8 cellular contexts compared by ENCODE assay signal in the genomic region with DNA sequence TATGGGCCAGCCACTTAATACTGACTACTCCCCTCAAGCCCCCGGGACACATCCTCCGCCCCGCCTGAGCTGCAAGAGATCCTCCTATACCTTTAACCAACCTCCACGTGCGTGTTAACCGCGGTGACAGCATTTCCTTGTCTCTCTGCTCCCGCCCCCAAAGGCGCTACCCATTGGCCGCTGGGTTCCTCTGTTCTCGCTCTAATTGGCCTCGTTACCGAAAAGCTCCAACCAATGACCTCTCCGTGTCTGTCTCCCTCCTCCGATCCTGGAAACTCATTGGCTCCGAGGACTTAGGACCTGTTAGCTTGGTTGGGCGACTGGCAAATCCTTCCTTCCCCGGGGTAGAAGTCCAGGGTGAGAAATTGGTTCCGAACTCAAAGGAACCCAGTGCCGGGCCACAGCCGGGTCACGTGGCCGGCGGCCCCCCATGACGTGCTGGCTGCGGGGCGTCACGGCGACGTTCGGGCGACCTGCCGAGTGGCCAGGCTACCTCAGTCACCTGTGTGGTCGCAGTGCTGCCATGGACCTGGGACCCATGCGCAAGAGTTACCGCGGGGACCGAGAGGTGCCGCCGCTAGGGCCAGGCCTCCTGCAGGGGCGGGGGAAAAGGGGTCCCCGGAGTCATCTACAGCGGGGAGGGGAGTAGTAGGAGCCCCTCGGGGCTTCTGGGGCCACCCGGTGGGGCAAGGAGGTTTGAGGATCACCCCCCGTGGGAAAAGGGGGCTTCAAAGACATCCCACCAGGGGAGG. TPM values are rescaled to one million over a fixed set of nuclear protein-coding genes. Genes with fewer than 3 reads are reported as not detected.
DNase-seq lines count a peak whose midpoint lies in the region; FAIRE-seq and TF ChIP-seq lines count a peak whose summit lies in the region.

A gene (plus strand): TSS at position 326 of the 752 bp plus-strand sequence. CDS start 105 bp downstream, at position 431.

- peaks cover 4% of the 10 kb centered on the region for H3K9me3 Mint-ChIP-seq in neural crest cell

- H3K4me2 ChIP-seq in MM.1S (ENCODE audit: low read depth, low read length), result peak within 1 kb of the TSS; percentile 98

- H3K4me1 ChIP-seq in HAP-1 (peaks cover 21% of the 10 kb centered on the region), MM.1S (ENCODE audit: low read length) (peaks cover 10% of the 10 kb centered on the region), stomach smooth muscle (ENCODE audit: control insufficient read depth, insufficient read depth, low read length) (peaks cover 29% of the 10 kb centered on the region)

- H3K36me3 ChIP-seq in HAP-1 (replicated peaks) (peaks cover 24% of the 10 kb centered on the region), MM.1S (replicated peaks; ENCODE audit: insufficient read depth, low read length) (no peaks in the 10 kb centered on the region), stomach smooth muscle (ENCODE audit: control insufficient read depth in 2 of 2, insufficient read depth in 2 of 2, low read length in 2 of 2) (peaks cover 10 to 18% of the 10 kb centered on the region in 2 donors)

- H3K9me3 ChIP-seq in HAP-1 (no peaks in the 10 kb centered on the region), MM.1S (replicated peaks; ENCODE audit: insufficient read depth, low read length) (no peaks in the 10 kb centered on the region), stomach smooth muscle (ENCODE audit: control insufficient read depth in 2 of 2, low read length in 2 of 2) (no peaks in the 10 kb centered on the region)

- peaks cover 15% of the 10 kb centered on the region for H3K4me1 Mint-ChIP-seq in neural crest cell

- H3K4me3 Mint-ChIP-seq in neural crest cell, result peak within 1 kb of the TSS; percentile 73

- no peaks in the 10 kb centered on the region for H3K36me3 Mint-ChIP-seq in neural crest cell (ENCODE audit: low read depth)

- H3F3A ChIP-seq in MM.1S (ENCODE audit: insufficient read depth, low read length), result 0 out of 2 replicates have a peak, but pooled peaks cover 3% of the 10 kb centered on the region

- DNase-seq in HAP-1 (ENCODE audit: low spot score in 2 of 2) (peak; percentile 95 to 99), MM.1S (peak; percentile 98), SIG-M5 (lab: John Stamatoyannopoulos, UW) (peak; percentile 96), activated gamma-delta T cell treated with Interleukin-2 at 50 U/mL for 16 hours (peak; percentile 90), foreskin fibroblast (peak; percentile 97 to 99), neural crest cell (ENCODE audit: low read depth, low spot score) (peak; percentile 56)

- H3K9ac ChIP-seq in MM.1S (ENCODE audit: low read length) (peak within 1 kb of the TSS; percentile 81), stomach smooth muscle (ENCODE audit: low read length in 2 of 2) (peak within 1 kb of the TSS; percentile 71 to 89)

- TF ChIP-seq CTCF in MM.1S (IDR thresholded peaks at IDR 0.05; ENCODE audit: low read length) (no peak), foreskin fibroblast (IDR thresholded peaks at IDR 0.05; ENCODE audit: low read depth, low read length) (no peak), neural crest cell (conservative IDR thresholded peaks at IDR 0.05) (no peak)

- H2AFZ ChIP-seq in MM.1S (ENCODE audit: low read length), result peak within 1 kb of the TSS; percentile 91

- in situ Hi-C loops in HAP-1 (cut with MboI; ENCODE audit: low sequenced_read_pairs), result no loop called here

- peak; percentile 99 for FAIRE-seq in G401.6 (lab: Jason Lieb, UNC)

- peaks cover 11% of the 10 kb centered on the region for H3K27me3 Mint-ChIP-seq in neural crest cell (ENCODE audit: low read depth)

- no peaks in the 10 kb centered on the region for H3K27me3 ChIP-seq in HAP-1 (ENCODE audit: low read depth)
- H3K27me3 ChIP-seq in MM.1S (replicated peaks; ENCODE audit: insufficient read depth, low read length), result no peaks in the 10 kb centered on the region
- no peaks in the 10 kb centered on the region for H3K27me3 ChIP-seq in stomach smooth muscle (ENCODE audit: control insufficient read depth in 1 of 2, insufficient read depth in 2 of 2, low read length in 2 of 2)

- peaks cover 21% of the 10 kb centered on the region for H3K79me2 ChIP-seq in MM.1S (ENCODE audit: low read length)

- H3K27ac Mint-ChIP-seq in neural crest cell (ENCODE audit: unreplicated experiment), result no peak within 1 kb of the TSS

- H4K20me1 ChIP-seq in MM.1S (ENCODE audit: insufficient read depth, low read length), result no peaks in the 10 kb centered on the region

- H3K27ac ChIP-seq in MM.1S (ENCODE audit: low read length), result peak within 1 kb of the TSS; percentile 52; the same call in 1 of the 2 replicates
- peak within 1 kb of the TSS; percentile 75 for H3K27ac ChIP-seq in stomach smooth muscle (ENCODE audit: low read length)

- H3K9me2 ChIP-seq in MM.1S (replicated peaks; ENCODE audit: insufficient read depth, low read length), result no peaks in the 10 kb centered on the region

- H3K4me3 ChIP-seq in HAP-1 (peak within 1 kb of the TSS; percentile 68), MM.1S (ENCODE audit: low read length) (peak within 1 kb of the TSS; percentile 81), foreskin fibroblast (ENCODE audit: low read depth in 1 of 2, low read length in 2 of 2) (peak within 1 kb of the TSS; percentile 72 to 79), stomach smooth muscle (ENCODE audit: low read length in 2 of 2) (peak within 1 kb of the TSS; percentile 69 to 94)

RNA-seq across cellular contexts. Expression of the gene that starts here (rescaled TPM):
- total RNA-seq in neural crest cell, result 7.1 and 7.5 TPM in 2 replicates

Comparison
In these comparisons a context has a peak if more than half of its experiments do, and no peak if none do; other contexts are left out.
1. Peak in every context shown above with its lines: DNase-seq, H3K4me3 ChIP-seq and H3K27ac ChIP-seq.